Comparison of ENCODE assay signal across 32 cellular contexts in the genomic region with DNA sequence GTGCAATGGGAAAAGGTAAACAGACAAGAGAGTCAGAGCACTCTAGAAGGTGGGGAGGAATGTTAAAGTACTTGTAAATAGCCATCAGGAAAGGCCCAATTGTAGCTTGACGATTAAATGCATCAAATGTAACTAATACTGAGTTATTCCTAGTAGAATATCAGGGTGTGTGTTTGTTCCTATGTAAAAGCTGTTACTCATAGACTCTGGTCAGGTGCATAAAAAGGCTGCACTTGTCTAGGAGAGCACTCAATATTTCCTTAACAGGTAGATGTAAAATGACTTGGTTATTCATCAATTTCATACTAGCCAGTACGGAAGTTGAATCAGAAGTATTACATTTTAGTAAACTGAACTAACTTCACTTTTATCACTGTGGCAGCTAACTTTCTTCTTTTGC.
"Had no signal": no experiment of that assay in that cellular context is flagged by ENCODE, and none has a peak within 500 bp of the region (broad histone marks: within the 10 kb centered on the region; RNA-seq: fewer than 3 reads in every experiment).

No MANE protein-coding gene starts in this region.

- H3K9me3 ChIP-seq: adrenal gland, body of pancreas, breast epithelium had no signal

- H3K4me3 ChIP-seq: adrenal gland, body of pancreas, breast epithelium had no signal

- FAIRE-seq: TTC549 had no signal

- DNase-seq: activated B cell treated with CpG ODN at 0.5 μM for 24 hours; activated CD4-positive, alpha-beta memory T cell treated with anti-CD3 and anti-CD28 coated beads for 36 hours; activated CD4-positive, alpha-beta T cell treated with anti-CD3 and anti-CD28 coated beads for 4 hours; activated CD4-positive, alpha-beta T cell treated with anti-CD3 and anti-CD28 coated beads, Interleukin-2, amount 10 ng/mL, durations not matched to agents 24 days and 14 days; activated CD4-positive, alpha-beta T cell treated with anti-CD3 and anti-CD28 coated beads, Interleukin-2, amount 50 U/mL, for 1 hour; activated CD4-positive, alpha-beta T cell treated with anti-CD3 and anti-CD28 coated beads, Interleukin-2, amount 50 U/mL, for 4 hours; activated CD4-positive, CD25-positive, alpha-beta regulatory T cell treated with anti-CD3 and anti-CD28 coated beads, Interleukin-2, amount 50 U/mL, for 72 hours; activated CD8-positive, alpha-beta memory T cell treated with anti-CD3 and anti-CD28 coated beads, Interleukin-2, amount 50 U/mL, for 4 hours; activated CD8-positive, alpha-beta T cell treated with anti-CD3 and anti-CD28 coated beads for 36 hours; activated effector memory CD4-positive, alpha-beta T cell treated with anti-CD3 and anti-CD28 coated beads, Interleukin-2, amount 50 U/mL, for 16 hours; activated gamma-delta T cell treated with Interleukin-2 at 50 U/mL for 16 hours; activated naive CD4-positive, alpha-beta T cell; activated naive CD4-positive, alpha-beta T cell treated with anti-CD3 and anti-CD28 coated beads for 36 hours; activated naive CD4-positive, alpha-beta T cell treated with anti-CD3 and anti-CD28 coated beads, Interleukin-2, amount 50 U/mL, for 16 hours; activated naive CD8-positive, alpha-beta T cell treated with anti-CD3 and anti-CD28 coated beads for 36 hours; activated T-cell treated with anti-CD3 and anti-CD28 coated beads for 4 hours; activated T-cell treated with anti-CD3 and anti-CD28 coated beads, Interleukin-2, amount 50 U/mL, for 1 hour; activated T-cell treated with anti-CD3 and anti-CD28 coated beads, Interleukin-2, amount 50 U/mL, for 4 hours; activated T-cell treated with anti-CD3 and anti-CD28 coated beads, Interleukin-2, amount 50 U/mL, for 72 hours; adrenal gland; amniotic stem cell; aorta; body of pancreas; brain microvascular endothelial cell; central memory CD4-positive, alpha-beta T cell; T-helper 2 cell; T-helper 9 cell had no signal

- ATAC-seq: activated CD8-positive, alpha-beta T cell treated with anti-CD3 and anti-CD28 coated beads for 36 hours; activated naive CD4-positive, alpha-beta T cell treated with anti-CD3 and anti-CD28 coated beads, Interleukin-2, amount 50 U/mL, for 72 hours; activated T-cell treated with anti-CD3 and anti-CD28 coated beads, Interleukin-2, amount 50 U/mL, for 4 hours; activated T-cell treated with anti-CD3 and anti-CD28 coated beads, Interleukin-2, amount 50 U/mL, for 72 hours; activated T-helper 17 cell treated with anti-CD3 and anti-CD28 coated beads, Interleukin-2, amount 50 U/mL, for 72 hours; body of pancreas had no signal

- H3K4me1 ChIP-seq: adrenal gland, body of pancreas, breast epithelium had no signal

- H3K36me3 ChIP-seq: adrenal gland, brain microvascular endothelial cell, breast epithelium had no signal

- H3K27me3 ChIP-seq: adrenal gland, body of pancreas, brain microvascular endothelial cell, breast epithelium had no signal

- H3K27ac ChIP-seq: adrenal gland, body of pancreas, brain microvascular endothelial cell, breast epithelium, VCaP had no signal
